Comparison of ENCODE assay signal across 1 cellular context in genomic region chr9:73158723-73159122, GRCh38.
TF ChIP-seq lines count a peak whose summit lies in the region.

No MANE protein-coding gene starts in this region.

TF ChIP-seq in A549, 52 proteins besides CTCF, POLR2A, EP300 and RAD21:
- TF ChIP-seq POLR2AphosphoS2 (conservative IDR thresholded peaks at IDR 0.05; ENCODE audit: low read length) (0 out of 2 replicates have a peak, but pooled peaks have one; percentile 9), JUN (IDR thresholded peaks at IDR 0.05) (no peak), CEBPB (IDR thresholded peaks at IDR 0.05) (no peak), EHMT2 (IDR thresholded peaks at IDR 0.05; ENCODE audit: low read depth) (no peak), ZNF302 (CRISPR knock-in tag; IDR thresholded peaks at IDR 0.05) (no peak), HOXB13 (CRISPR knock-in tag; IDR thresholded peaks at IDR 0.05; ENCODE audit: low read depth) (no peak), BHLHE40 (IDR thresholded peaks at IDR 0.05; ENCODE audit: low read depth, low read length) (no peak), RFX5 (IDR thresholded peaks at IDR 0.05) (no peak)
- TF ChIP-seq, protein P1, sequence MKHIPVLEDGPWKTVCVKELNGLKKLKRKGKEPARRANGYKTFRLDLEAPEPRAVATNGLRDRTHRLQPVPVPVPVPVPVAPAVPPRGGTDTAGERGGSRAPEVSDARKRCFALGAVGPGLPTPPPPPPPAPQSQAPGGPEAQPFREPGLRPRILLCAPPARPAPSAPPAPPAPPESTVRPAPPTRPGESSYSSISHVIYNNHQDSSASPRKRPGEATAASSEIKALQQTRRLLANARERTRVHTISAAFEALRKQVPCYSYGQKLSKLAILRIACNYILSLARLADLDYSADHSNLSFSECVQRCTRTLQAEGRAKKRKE (CRISPR knock-in tag; IDR thresholded peaks at IDR 0.05; ENCODE audit: low read depth): no peak
